ENCODE assay signal across 1 cellular context in the genomic region with DNA sequence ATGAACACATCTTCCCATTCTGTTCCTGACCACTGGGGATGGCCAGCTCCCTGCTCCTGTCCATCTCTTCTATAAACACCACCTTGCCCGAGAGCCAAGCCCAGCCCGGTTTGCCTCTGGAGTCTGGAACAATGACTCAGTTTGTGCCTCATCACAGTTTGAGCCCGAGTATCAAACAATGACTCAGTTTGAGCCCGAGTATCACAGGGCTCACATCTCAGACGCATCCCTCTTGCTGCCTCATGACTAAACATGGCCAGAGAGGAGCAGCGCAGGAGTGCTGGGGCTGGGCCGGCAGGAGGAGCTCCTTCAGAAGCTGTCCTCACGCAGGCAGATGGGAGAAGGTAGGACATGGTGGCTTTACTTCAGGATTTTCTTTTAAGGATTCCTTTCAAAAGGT.
TF ChIP-seq lines count a peak whose summit lies in the region.

No MANE protein-coding gene starts in this region.

TF ChIP-seq in endothelial cell of umbilical vein, 7 proteins besides CTCF, POLR2A, EP300 and RAD21:
- TF ChIP-seq POLR2AphosphoS5 (IDR thresholded peaks at IDR 0.05; ENCODE audit: insufficient read depth, low read depth, low read length) (peak; percentile 12), EZH2 (IDR thresholded peaks at IDR 0.05; ENCODE audit: borderline replicate concordance, low read depth, low read length, severe bottlenecking) (no peak), MYC (IDR thresholded peaks at IDR 0.05; ENCODE audit: low read depth, low read length) (no peak), FOS (IDR thresholded peaks at IDR 0.05; ENCODE audit: borderline replicate concordance, insufficient read depth, low read length) (peak; percentile 68)
